Comparison of ENCODE assay signal across 24 cellular contexts in the genomic region with DNA sequence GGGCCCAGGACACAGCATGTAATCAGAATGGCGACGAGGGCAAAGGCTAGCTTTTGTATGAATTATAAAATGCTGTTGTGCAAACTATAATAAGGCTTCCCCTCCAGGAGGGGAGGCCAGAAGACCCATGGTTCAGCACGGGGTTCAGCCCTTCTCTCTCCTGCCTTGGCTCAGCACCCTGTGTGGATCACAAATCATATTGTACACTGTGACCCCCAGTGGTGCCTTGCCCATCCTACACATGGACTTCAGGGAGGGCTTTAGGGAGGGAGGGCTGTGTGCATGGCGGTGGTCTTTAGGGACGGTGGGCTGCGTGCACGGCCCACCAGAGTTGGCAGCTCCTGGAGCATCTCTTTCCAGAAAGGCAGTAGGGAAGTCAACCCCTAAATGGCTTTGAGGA.
"Had no signal": no experiment of that assay in that cellular context is flagged by ENCODE, and none has a peak within 500 bp of the region (broad histone marks: within the 10 kb centered on the region; RNA-seq: fewer than 3 reads in every experiment).

No MANE protein-coding gene starts in this region.

- H3K9me3 ChIP-seq: adrenal gland, body of pancreas, Peyer's patch, SJCRH30, SK-N-SH had no signal

- H3K4me1 ChIP-seq: adrenal gland, body of pancreas, SJCRH30 had no signal

- H3K36me3 ChIP-seq: adrenal gland, Peyer's patch, SJCRH30 had no signal

- H3K4me2 ChIP-seq: KMS-11, SK-N-SH had no signal

- H3K9me2 ChIP-seq: SK-N-SH had no signal

- H3K27ac ChIP-seq: adrenal gland, body of pancreas, KMS-11, Peyer's patch, RWPE1, SJCRH30 had no signal

- H3K27me3 ChIP-seq: adrenal gland, body of pancreas, Peyer's patch, SJCRH30 had no signal

- H3K36me3 Mint-ChIP-seq: activated naive CD8-positive, alpha-beta T cell treated with anti-CD3 and anti-CD28 coated beads, Interleukin-2, amount 10 ng/mL, durations not matched to agents 7 days and 5 days had no signal

- DNase-seq: activated CD4-positive, alpha-beta T cell treated with anti-CD3 and anti-CD28 coated beads for 4 hours; activated CD8-positive, alpha-beta memory T cell treated with anti-CD3 and anti-CD28 coated beads, Interleukin-2, amount 50 U/mL, for 4 hours; activated CD8-positive, alpha-beta T cell treated with anti-CD3 and anti-CD28 coated beads for 36 hours; activated naive CD4-positive, alpha-beta T cell treated with anti-CD3 and anti-CD28 coated beads, Interleukin-2, amount 50 U/mL, for 16 hours; activated naive CD8-positive, alpha-beta T cell treated with anti-CD3 and anti-CD28 coated beads, Interleukin-2, amount 10 ng/mL, durations not matched to agents 7 days and 5 days; activated T-cell treated with anti-CD3 and anti-CD28 coated beads, Interleukin-2, amount 50 U/mL, for 1 hour; aorta; body of pancreas; NCI-H1092; NCI-H1417 treated with DMSO at 0.1 percent for 48 hours; NCI-H1694; NCI-H2029; NCI-H2107; NCI-H2171 treated with DMSO at 0.1 percent for 48 hours; NCI-H226; Peyer's patch; Right ventricle myocardium superior; SK-N-SH; T-helper 1 cell had no signal

- H3K4me3 Mint-ChIP-seq: activated CD8-positive, alpha-beta T cell treated with anti-CD3 and anti-CD28 coated beads for 36 hours; activated naive CD8-positive, alpha-beta T cell treated with anti-CD3 and anti-CD28 coated beads, Interleukin-2, amount 10 ng/mL, durations not matched to agents 7 days and 5 days had no signal

- ATAC-seq: activated CD4-positive, CD25-positive, alpha-beta regulatory T cell treated with anti-CD3 and anti-CD28 coated beads, Interleukin-2, amount 50 U/mL, for 24 hours; activated CD8-positive, alpha-beta T cell treated with anti-CD3 and anti-CD28 coated beads for 36 hours; body of pancreas had no signal

- H3K27ac Mint-ChIP-seq: activated CD8-positive, alpha-beta T cell treated with anti-CD3 and anti-CD28 coated beads for 36 hours; activated naive CD8-positive, alpha-beta T cell treated with anti-CD3 and anti-CD28 coated beads, Interleukin-2, amount 10 ng/mL, durations not matched to agents 7 days and 5 days had no signal

- H3K9me3 Mint-ChIP-seq: activated CD8-positive, alpha-beta T cell treated with anti-CD3 and anti-CD28 coated beads for 36 hours; activated naive CD8-positive, alpha-beta T cell treated with anti-CD3 and anti-CD28 coated beads, Interleukin-2, amount 10 ng/mL, durations not matched to agents 7 days and 5 days had no signal

- H3K4me1 Mint-ChIP-seq: activated naive CD8-positive, alpha-beta T cell treated with anti-CD3 and anti-CD28 coated beads, Interleukin-2, amount 10 ng/mL, durations not matched to agents 7 days and 5 days had no signal

- H3K4me3 ChIP-seq: adrenal gland, body of pancreas, Peyer's patch, SJCRH30 had no signal
